In genomic region chr4:1342003-1342402, GRCh38 we compare ENCODE assay signal across 1 cellular context.
TF ChIP-seq lines count a peak whose summit lies in the region.

No MANE protein-coding gene starts in this region.

TF ChIP-seq in IMR-90, 13 proteins besides CTCF, POLR2A, EP300 and RAD21:
- no peak for TF ChIP-seq MAFK (IDR thresholded peaks at IDR 0.05; ENCODE audit: low read depth, low read length)
- no peak for TF ChIP-seq CEBPB (IDR thresholded peaks at IDR 0.05; ENCODE audit: low read depth, low read length)
- TF ChIP-seq MXI1 (IDR thresholded peaks at IDR 0.05; ENCODE audit: borderline replicate concordance, low read depth, low read length) = no peak
- TF ChIP-seq BHLHE40 (IDR thresholded peaks at IDR 0.05; ENCODE audit: low read depth, low read length) = 0 out of 2 replicates have a peak, but pooled peaks have one; percentile 19
TF ChIP-seq in IMR-90: peak in this region for 1.
